Comparison of ENCODE assay signal across 28 cellular contexts in genomic region chr17:59748591-59748990, GRCh38.
"Had no signal": no experiment of that assay in that cellular context is flagged by ENCODE, and none has a peak within 500 bp of the region (broad histone marks: within the 10 kb centered on the region; RNA-seq: fewer than 3 reads in every experiment).

No MANE protein-coding gene starts in this region.

- H3K9me3 ChIP-seq: esophagus squamous epithelium, mucosa of descending colon, suprapubic skin, transverse colon, upper lobe of right lung, uterus had no signal

- ATAC-seq: left lobe of liver; mucosa of descending colon; natural killer cell treated with Interleukin-12 subunit alpha and Interleukin-12 subunit beta and Interleukin-15 and Interleukin-18, amount 100 ng/mL, for 72 hours; sciatic nerve; stimulated activated naive CD8-positive, alpha-beta T cell treated with anti-CD3 and anti-CD28 coated beads, Interleukin-15, amount 100 ng/mL, for 72 hours; upper lobe of right lung had no signal

- DNase-seq: dermis blood vessel endothelial cell; effector memory CD4-positive, alpha-beta T cell; esophagus squamous epithelium; foreskin melanocyte; glutamatergic neuron; hypothalamus; immature natural killer cell; islet precursor cell; mesenchymal stem cell; mucosa of descending colon; naive B cell; stimulated activated CD4-positive, alpha-beta T cell treated with anti-CD3 and anti-CD28 coated beads, Interleukin-12 subunit alpha, Interleukin-12 subunit beta, amount 100 ng/mL, for 4 hours; stimulated activated CD4-positive, alpha-beta T cell treated with anti-CD3 and anti-CD28 coated beads, Interleukin-1b, Interleukin-23, amount 100 ng/mL, for 48 hours; stimulated activated CD4-positive, alpha-beta T cell treated with anti-CD3 and anti-CD28 coated beads, Interleukin-4, amount 100 ng/mL, for 1 hour; stimulated activated CD8-positive, alpha-beta memory T cell treated with anti-CD3 and anti-CD28 coated beads, Interleukin-4, amount 100 ng/mL, for 48 hours; stimulated activated naive CD4-positive, alpha-beta T cell; stimulated activated naive CD8-positive, alpha-beta T cell treated with anti-CD3 and anti-CD28 coated beads, Interleukin-15, amount 100 ng/mL, for 72 hours; transverse colon; upper lobe of right lung; uterus had no signal

- H3K4me1 ChIP-seq: parathyroid adenoma, suprapubic skin, upper lobe of right lung, uterus had no signal

- H3K4me3 ChIP-seq: coronary artery, esophagus squamous epithelium, lung, mucosa of descending colon, smooth muscle cell, suprapubic skin, transverse colon, upper lobe of right lung, uterus had no signal

- H2AFZ ChIP-seq: parathyroid adenoma had no signal

- H3K79me2 ChIP-seq: parathyroid adenoma had no signal

- H3K4me2 ChIP-seq: smooth muscle cell had no signal

- H3K9ac ChIP-seq: parathyroid adenoma had no signal

- H3K27ac ChIP-seq: coronary artery, esophagus squamous epithelium, parathyroid adenoma, suprapubic skin, upper lobe of right lung, uterus had no signal

- H3K27me3 ChIP-seq: esophagus squamous epithelium, suprapubic skin, transverse colon, upper lobe of right lung, uterus had no signal

- H3K36me3 ChIP-seq: upper lobe of right lung, uterus had no signal
